ENCODE assay signal across 8 cellular contexts in genomic region chr7:141737836-141738591, GRCh38. TPM values are rescaled to one million over a fixed set of nuclear protein-coding genes. Genes with fewer than 3 reads are reported as not detected.
DNase-seq lines count a peak whose midpoint lies in the region; ATAC-seq and TF ChIP-seq lines count a peak whose summit lies in the region.

Gene SSBP1 (plus strand): TSS chr7:141738358. CDS start chr7:141739167, 809 bp downstream.

- H3K36me3 ChIP-seq in muscle layer of duodenum (ENCODE audit: control insufficient read depth in 1 of 2, insufficient read depth in 2 of 2, low read length in 2 of 2): peaks cover 18 to 23% of the 10 kb centered on the region in 2 donors

- peaks cover 27% of the 10 kb centered on the region for H3K36me3 Mint-ChIP-seq in activated T-cell treated with anti-CD3 and anti-CD28 coated beads, Interleukin-2, amount 50 U/mL, for 4 hours (ENCODE audit: insufficient read depth)

- peak within 1 kb of the TSS; percentile 98 for H3K4me3 Mint-ChIP-seq in activated T-cell treated with anti-CD3 and anti-CD28 coated beads, Interleukin-2, amount 50 U/mL, for 4 hours

- in situ Hi-C loops in KBM-7 (cut with MboI; ENCODE audit: low pct_unique_long_range_greater_than_20kb, low sequenced_read_pairs): no loop called here

- peak; percentile 92 for ATAC-seq in GM21619 (IDR thresholded peaks at IDR 0.05; ENCODE audit: unreplicated experiment)
- ATAC-seq in activated T-cell treated with anti-CD3 and anti-CD28 coated beads, Interleukin-2, amount 50 U/mL, for 4 hours: peak; percentile 91
- ATAC-seq in esophagus mucosa: peak; percentile 96

- H3K4me3 ChIP-seq in muscle layer of duodenum (ENCODE audit: low read depth in 1 of 2, low read length in 2 of 2): peak within 1 kb of the TSS; percentile 81 to 91

- H3K9me3 ChIP-seq in muscle layer of duodenum (ENCODE audit: control insufficient read depth in 1 of 2, low read length in 2 of 2): no peaks in the 10 kb centered on the region

- no peaks in the 10 kb centered on the region for H3K27me3 Mint-ChIP-seq in activated T-cell treated with anti-CD3 and anti-CD28 coated beads, Interleukin-2, amount 50 U/mL, for 4 hours (ENCODE audit: low read depth)

- no peaks in the 10 kb centered on the region for H3K27me3 ChIP-seq in muscle layer of duodenum (ENCODE audit: low read depth, low read length)

- peaks cover 6 to 21% of the 10 kb centered on the region in 2 donors for H3K4me1 ChIP-seq in muscle layer of duodenum (ENCODE audit: control insufficient read depth in 1 of 2, insufficient read depth in 2 of 2, low read length in 2 of 2)

- peak within 1 kb of the TSS; percentile 93 for H3K27ac ChIP-seq in muscle layer of duodenum (ENCODE audit: low read length)

- H3K9me3 Mint-ChIP-seq in activated T-cell treated with anti-CD3 and anti-CD28 coated beads, Interleukin-2, amount 50 U/mL, for 4 hours: no peaks in the 10 kb centered on the region

- H3K4me1 Mint-ChIP-seq in activated T-cell treated with anti-CD3 and anti-CD28 coated beads, Interleukin-2, amount 50 U/mL, for 4 hours (ENCODE audit: low read depth): peaks cover 40% of the 10 kb centered on the region

- DNase-seq in DMS53 treated with DMSO at 0.1 percent for 48 hours (lab: John Stamatoyannopoulos, UW; ENCODE audit: unreplicated experiment) (peak; percentile 98), KBM-7 (peak; percentile 99)
- peak; percentile 86 for DNase-seq in activated T-cell treated with anti-CD3 and anti-CD28 coated beads, Interleukin-2, amount 50 U/mL, for 4 hours
- peak; percentile 82 to 87 for DNase-seq in stimulated activated CD8-positive, alpha-beta memory T cell treated with anti-CD3 and anti-CD28 coated beads, Interleukin-7, amount 100 ng/mL, for 48 hours (ENCODE audit: extremely low read depth in 1 of 2, low read depth in 1 of 2)

TF ChIP-seq in PFSK-1, 5 proteins besides CTCF, POLR2A, EP300 and RAD21:
- peak; percentile 87; the same call in 1 of the 2 replicates for TF ChIP-seq TAF1 (IDR thresholded peaks at IDR 0.05; ENCODE audit: borderline replicate concordance, insufficient read depth, low read length)
- TF ChIP-seq SIN3A (IDR thresholded peaks at IDR 0.05; ENCODE audit: borderline replicate concordance, insufficient read depth, low read length): peak; percentile 84; the same call in 1 of the 2 replicates
- peak; percentile 78 for TF ChIP-seq FOXP2 (optimal IDR thresholded peaks at IDR 0.05; ENCODE audit: borderline replicate concordance, extremely low read depth, extremely low read length, insufficient read depth)
- peak; percentile 22 to 28; a peak in 1 of 4 replicates for TF ChIP-seq REST (IDR thresholded peaks at IDR 0.05; ENCODE audit: insufficient read depth in 1 of 2, low read depth in 2 of 2, low read length in 2 of 2)
- peak; percentile 82 for TF ChIP-seq POLR2AphosphoS5 (IDR thresholded peaks at IDR 0.05; ENCODE audit: low read depth, low read length)
TF ChIP-seq in PFSK-1: peak in this region for 5.

RNA-seq across cellular contexts. Expression of gene SSBP1, which starts in this region (rescaled TPM):
- 157 TPM for polyA plus RNA-seq in PFSK-1 (2012; ENCODE audit: insufficient read length, low read depth)
- 100 to 1,000 TPM; 326 to 387 (median 369) TPM for total RNA-seq in activated T-cell treated with anti-CD3 and anti-CD28 coated beads, Interleukin-2, amount 50 U/mL, for 4 hours
- total RNA-seq in esophagus mucosa: 105 TPM

Comparison
In these comparisons a context has a peak if more than half of its experiments do, and no peak if none do; other contexts are left out.
1. Peak in every context shown above with its lines: DNase-seq, ATAC-seq, H3K4me3 ChIP-seq and H3K27ac ChIP-seq.